Comparison of ENCODE assay signal across 15 cellular contexts in the genomic region with DNA sequence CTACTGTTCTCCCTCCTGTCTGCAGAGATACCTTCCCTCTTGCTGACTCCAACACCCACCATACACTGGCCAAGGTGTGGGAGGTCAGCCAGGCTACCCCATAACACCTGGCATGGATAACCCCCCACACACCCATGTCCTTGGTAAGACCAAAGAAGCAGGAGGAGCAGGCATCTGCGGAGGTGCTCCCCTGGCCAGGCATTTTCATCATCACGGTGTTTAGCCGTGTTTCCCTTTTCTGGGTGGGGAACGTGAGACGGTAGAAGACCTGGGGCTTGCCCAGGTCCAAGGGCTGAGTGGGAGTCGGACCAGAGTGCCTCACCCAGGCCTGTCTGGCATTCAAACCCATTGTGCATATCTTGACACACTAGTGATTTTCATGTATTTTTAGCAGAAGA.
DNase-seq lines count a peak whose midpoint lies in the region; ATAC-seq and TF ChIP-seq lines count a peak whose summit lies in the region.
"Had no signal": no experiment of that assay in that cellular context is flagged by ENCODE, and none has a peak within 500 bp of the region (broad histone marks: within the 10 kb centered on the region; RNA-seq: fewer than 3 reads in every experiment).

No MANE protein-coding gene starts in this region.

- H3K36me3 ChIP-seq in osteoblast (ENCODE audit: insufficient read depth, low read length) = peaks cover 28% of the 10 kb centered on the region

- no peaks in the 10 kb centered on the region for H3K9me3 ChIP-seq in osteoblast (ENCODE audit: low read depth, low read length)

- peaks cover 15% of the 10 kb centered on the region for H3K4me1 Mint-ChIP-seq in activated naive CD8-positive, alpha-beta T cell treated with anti-CD3 and anti-CD28 coated beads, Interleukin-2, amount 10 ng/mL, durations not matched to agents 7 days and 5 days
- H3K4me1 Mint-ChIP-seq: neural crest cell had no signal

- H3K4me3 Mint-ChIP-seq in activated naive CD8-positive, alpha-beta T cell treated with anti-CD3 and anti-CD28 coated beads, Interleukin-2, amount 10 ng/mL, durations not matched to agents 7 days and 5 days = no peak overlapping the region
- H3K4me3 Mint-ChIP-seq: activated CD4-positive, alpha-beta memory T cell treated with anti-CD3 and anti-CD28 coated beads, Interleukin-2, amount 10 ng/mL, durations not matched to agents 7 days and 5 days; neural crest cell had no signal

- H3K4me3 ChIP-seq in GM12865 (ENCODE audit: low read depth, low read length) (peak overlapping the region; percentile 19), osteoblast (ENCODE audit: insufficient read depth, low read length) (no peak overlapping the region)

- H3K27me3 ChIP-seq in osteoblast (ENCODE audit: insufficient read depth, low read length) = no peaks in the 10 kb centered on the region

- ATAC-seq in GM21390 (IDR thresholded peaks at IDR 0.05; ENCODE audit: unreplicated experiment) (peak; percentile 10), GM18861 (IDR thresholded peaks at IDR 0.05; ENCODE audit: unreplicated experiment) (no peak)
- no peak for ATAC-seq in activated naive CD8-positive, alpha-beta T cell treated with anti-CD3 and anti-CD28 coated beads, Interleukin-2, amount 10 ng/mL, durations not matched to agents 7 days and 5 days (ENCODE audit: low read depth)
- ATAC-seq: HCT116, PC-3 had no signal

- no peaks in the 10 kb centered on the region for H3K79me2 ChIP-seq in osteoblast (ENCODE audit: insufficient read depth, low read length)

- no peak overlapping the region for H3K27ac Mint-ChIP-seq in activated naive CD8-positive, alpha-beta T cell treated with anti-CD3 and anti-CD28 coated beads, Interleukin-2, amount 10 ng/mL, durations not matched to agents 7 days and 5 days

- peak overlapping the region; percentile 7 for H3K27ac ChIP-seq in osteoblast (ENCODE audit: low read depth, low read length)
- H3K27ac ChIP-seq: C4-2B had no signal

- DNase-seq in GM12865 (ENCODE audit: low read depth) (peak; percentile 24), osteoblast (ENCODE audit: insufficient read length, low spot score, missing footprints) (peak; percentile 45), LoVo (ENCODE audit: low spot score) (no peak), NCI-H510A (lab: John Stamatoyannopoulos, UW) (no peak)
- DNase-seq in activated naive CD8-positive, alpha-beta T cell treated with anti-CD3 and anti-CD28 coated beads, Interleukin-2, amount 10 ng/mL, durations not matched to agents 7 days and 5 days = peak; percentile 9
- DNase-seq in stimulated activated CD8-positive, alpha-beta memory T cell treated with anti-CD3 and anti-CD28 coated beads, Interleukin-4, amount 100 ng/mL, for 48 hours = no peak
- DNase-seq: activated CD4-positive, alpha-beta memory T cell treated with anti-CD3 and anti-CD28 coated beads, Interleukin-2, amount 10 ng/mL, durations not matched to agents 7 days and 5 days; amniotic stem cell; NCI-H2081 treated with DMSO at 0.1 percent for 48 hours; PC-3 had no signal

- peaks cover 14% of the 10 kb centered on the region for H3K4me1 ChIP-seq in osteoblast (ENCODE audit: insufficient read depth, low read length)

- H3K27me3 Mint-ChIP-seq in activated naive CD8-positive, alpha-beta T cell treated with anti-CD3 and anti-CD28 coated beads, Interleukin-2, amount 10 ng/mL, durations not matched to agents 7 days and 5 days = peaks cover under 1% of the 10 kb centered on the region
- H3K27me3 Mint-ChIP-seq: activated CD4-positive, alpha-beta memory T cell treated with anti-CD3 and anti-CD28 coated beads, Interleukin-2, amount 10 ng/mL, durations not matched to agents 7 days and 5 days had no signal

- H3K9me3 Mint-ChIP-seq in activated naive CD8-positive, alpha-beta T cell treated with anti-CD3 and anti-CD28 coated beads, Interleukin-2, amount 10 ng/mL, durations not matched to agents 7 days and 5 days = no peaks in the 10 kb centered on the region
- H3K9me3 Mint-ChIP-seq: activated CD4-positive, alpha-beta memory T cell treated with anti-CD3 and anti-CD28 coated beads, Interleukin-2, amount 10 ng/mL, durations not matched to agents 7 days and 5 days; neural crest cell had no signal

- peaks cover 2% of the 10 kb centered on the region for H3K36me3 Mint-ChIP-seq in activated naive CD8-positive, alpha-beta T cell treated with anti-CD3 and anti-CD28 coated beads, Interleukin-2, amount 10 ng/mL, durations not matched to agents 7 days and 5 days

- peaks cover 7% of the 10 kb centered on the region for H4K20me1 ChIP-seq in osteoblast (ENCODE audit: insufficient read depth, low read length)

- no peak overlapping the region for H2AFZ ChIP-seq in osteoblast (ENCODE audit: low read length)

- no peak overlapping the region for H3K4me2 ChIP-seq in osteoblast (ENCODE audit: insufficient read depth, low read length)

- POLR2A ChIA-PET in activated naive CD8-positive, alpha-beta T cell treated with anti-CD3 and anti-CD28 coated beads, Interleukin-2, amount 10 ng/mL, durations not matched to agents 7 days and 5 days (lab: Charles Lee) = no interaction called here

- no peak for TF ChIP-seq CTCF in GM12865 (IDR thresholded peaks at IDR 0.05; ENCODE audit: insufficient read depth, low read depth, low read length, missing control alignments)
- TF ChIP-seq CTCF in osteoblast (IDR thresholded peaks at IDR 0.05; ENCODE audit: extremely low read depth, low read depth, low read length) = no peak

Comparison
In these comparisons a context has a peak if more than half of its experiments do, and no peak if none do; other contexts are left out.
1. DNase-seq: peak in GM12865 (single experiment), activated naive CD8-positive, alpha-beta T cell treated with anti-CD3 and anti-CD28 coated beads, Interleukin-2, amount 10 ng/mL, durations not matched to agents 7 days and 5 days (single experiment) and osteoblast (single experiment); none in stimulated activated CD8-positive, alpha-beta memory T cell treated with anti-CD3 and anti-CD28 coated beads, Interleukin-4, amount 100 ng/mL, for 48 hours (single experiment), LoVo (single experiment) and NCI-H510A (single experiment).